9 cellular contexts compared by ENCODE assay signal in the genomic region with DNA sequence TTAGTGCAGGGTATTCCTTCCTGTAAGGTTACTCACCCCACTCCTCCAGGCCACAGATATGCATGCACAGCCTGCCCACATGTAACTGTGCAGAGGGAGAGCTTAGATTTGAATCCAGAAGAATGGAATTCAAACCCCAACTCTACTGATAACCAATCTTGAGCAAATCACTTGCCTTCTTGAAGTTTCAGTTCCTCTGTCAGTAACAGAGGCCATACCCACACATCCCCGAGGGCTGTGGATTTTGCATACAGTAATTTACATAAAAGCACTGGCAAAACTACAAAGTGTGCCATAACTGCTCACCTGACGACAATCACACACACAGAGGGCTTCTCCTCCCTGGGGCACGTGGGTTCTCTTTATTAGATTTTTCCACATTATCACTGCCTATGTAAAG. TPM values are rescaled to one million over a fixed set of nuclear protein-coding genes. Genes with fewer than 3 reads are reported as not detected.
DNase-seq lines count a peak whose midpoint lies in the region; ATAC-seq and TF ChIP-seq lines count a peak whose summit lies in the region.
"Had no signal": no experiment of that assay in that cellular context is flagged by ENCODE, and none has a peak within 500 bp of the region (broad histone marks: within the 10 kb centered on the region; RNA-seq: fewer than 3 reads in every experiment).

No MANE protein-coding gene starts in this region.

- peaks cover 93% of the 10 kb centered on the region for H3K4me1 Mint-ChIP-seq in activated CD4-positive, alpha-beta T cell treated with anti-CD3 and anti-CD28 coated beads, Interleukin-2, amount 10 ng/mL, durations not matched to agents 24 days and 14 days
- H3K4me1 Mint-ChIP-seq in stimulated activated naive B cell treated with anti-CD40 and anti-IgM and Interleukin-4, amounts not matched to agents 10 μg/mL and 1 μg/mL and 100 μg/mL, for 72 hours: peaks cover 23 to 38% of the 10 kb centered on the region in 2 donors

- no peaks in the 10 kb centered on the region for H3K27me3 Mint-ChIP-seq in activated CD4-positive, alpha-beta T cell treated with anti-CD3 and anti-CD28 coated beads, Interleukin-2, amount 10 ng/mL, durations not matched to agents 24 days and 14 days
- H3K27me3 Mint-ChIP-seq in stimulated activated naive B cell treated with anti-CD40 and anti-IgM and Interleukin-4, amounts not matched to agents 10 μg/mL and 1 μg/mL and 100 μg/mL, for 72 hours: peaks cover 55 to 60% of the 10 kb centered on the region in 2 donors

- peaks cover 14% of the 10 kb centered on the region for H3K27me3 ChIP-seq in smooth muscle cell (ENCODE audit: low read depth)

- H3K4me3 ChIP-seq in smooth muscle cell: no peak overlapping the region

- H4K20me1 ChIP-seq in smooth muscle cell (ENCODE audit: low read depth): no peaks in the 10 kb centered on the region

- WGBS in smooth muscle cell (ENCODE audit: low lambda C conversion rate): 75% methylated on average over 3 of the region's 3 CpGs

- intact Hi-C loops in activated CD4-positive, alpha-beta T cell treated with anti-CD3 and anti-CD28 coated beads, Interleukin-2, amount 10 ng/mL, durations not matched to agents 24 days and 14 days (cut with micrococcal nuclease): loop anchor here (1.0 kb wide), 4 partner anchors 7 to 52 kb away; no protein-coding TSS in a partner anchor

- H3K36me3 ChIP-seq in smooth muscle cell (ENCODE audit: low read depth): no peaks in the 10 kb centered on the region

- H3K27ac ChIP-seq in smooth muscle cell (ENCODE audit: low read depth): no peak overlapping the region

- TF ChIP-seq CTCF in smooth muscle cell (IDR thresholded peaks at IDR 0.05; ENCODE audit: borderline replicate concordance, insufficient read depth, poor library complexity, severe bottlenecking): no peak

- no peaks in the 10 kb centered on the region for H3K79me2 ChIP-seq in smooth muscle cell (ENCODE audit: low read depth)

- H3K9me3 Mint-ChIP-seq in activated CD4-positive, alpha-beta T cell treated with anti-CD3 and anti-CD28 coated beads, Interleukin-2, amount 10 ng/mL, durations not matched to agents 24 days and 14 days: no peaks in the 10 kb centered on the region
- H3K9me3 Mint-ChIP-seq in stimulated activated naive B cell treated with anti-CD40 and anti-IgM and Interleukin-4, amounts not matched to agents 10 μg/mL and 1 μg/mL and 100 μg/mL, for 72 hours: no peaks in the 10 kb centered on the region

- no peak overlapping the region for H3K4me2 ChIP-seq in smooth muscle cell

- H3K9ac ChIP-seq in smooth muscle cell (ENCODE audit: low read depth): no peak overlapping the region

- H2AFZ ChIP-seq in smooth muscle cell (ENCODE audit: low read depth): no peak overlapping the region

- peaks cover 72% of the 10 kb centered on the region for H3K36me3 Mint-ChIP-seq in activated CD4-positive, alpha-beta T cell treated with anti-CD3 and anti-CD28 coated beads, Interleukin-2, amount 10 ng/mL, durations not matched to agents 24 days and 14 days (ENCODE audit: low read depth)
- H3K36me3 Mint-ChIP-seq in stimulated activated naive B cell treated with anti-CD40 and anti-IgM and Interleukin-4, amounts not matched to agents 10 μg/mL and 1 μg/mL and 100 μg/mL, for 72 hours: no peaks in the 10 kb centered on the region

- H3K9me3 ChIP-seq in smooth muscle cell (replicated peaks; ENCODE audit: low read depth): no peaks in the 10 kb centered on the region

- peak; percentile 84 for ATAC-seq in HG02840 (IDR thresholded peaks at IDR 0.05; ENCODE audit: low FRiP score, unreplicated experiment)
- peak; percentile 98 for ATAC-seq in stimulated activated naive B cell treated with anti-CD40 and anti-IgM and Interleukin-4, amounts not matched to agents 10 μg/mL and 1 μg/mL and 100 μg/mL, for 72 hours (replicated peaks)

- no peaks in the 10 kb centered on the region for H3F3A ChIP-seq in smooth muscle cell (ENCODE audit: low read depth)

- peaks cover 20% of the 10 kb centered on the region for H3K4me1 ChIP-seq in smooth muscle cell (ENCODE audit: low read depth)

- peak overlapping the region; percentile 76 for H3K4me3 Mint-ChIP-seq in activated CD4-positive, alpha-beta T cell treated with anti-CD3 and anti-CD28 coated beads, Interleukin-2, amount 10 ng/mL, durations not matched to agents 24 days and 14 days
- no peak overlapping the region for H3K4me3 Mint-ChIP-seq in stimulated activated naive B cell treated with anti-CD40 and anti-IgM and Interleukin-4, amounts not matched to agents 10 μg/mL and 1 μg/mL and 100 μg/mL, for 72 hours

- peak overlapping the region; percentile 95 for H3K27ac Mint-ChIP-seq in activated CD4-positive, alpha-beta T cell treated with anti-CD3 and anti-CD28 coated beads, Interleukin-2, amount 10 ng/mL, durations not matched to agents 24 days and 14 days
- H3K27ac Mint-ChIP-seq in stimulated activated naive B cell treated with anti-CD40 and anti-IgM and Interleukin-4, amounts not matched to agents 10 μg/mL and 1 μg/mL and 100 μg/mL, for 72 hours: peak overlapping the region; percentile 28

- peak; percentile 77 for DNase-seq in activated CD4-positive, alpha-beta T cell treated with anti-CD3 and anti-CD28 coated beads, Interleukin-2, amount 10 ng/mL, durations not matched to agents 24 days and 14 days
- no peak for DNase-seq in activated CD4-positive, alpha-beta T cell treated with anti-CD3 and anti-CD28 coated beads for 1 hour
- DNase-seq in NOMO-1 treated with DMSO at 0.1 percent for 48 hours (lab: John Stamatoyannopoulos, UW; ENCODE audit: unreplicated experiment): peak; percentile 51
- peak; percentile 67 for DNase-seq in stimulated activated naive B cell treated with anti-CD40 and anti-IgM and Interleukin-4, amounts not matched to agents 10 μg/mL and 1 μg/mL and 100 μg/mL, for 72 hours
- DNase-seq in dedifferentiated amniotic fluid mesenchymal stem cell (ENCODE audit: extremely low spot score): no peak
- no peak for DNase-seq in smooth muscle cell (lab: John Stamatoyannopoulos, UW; ENCODE audit: unreplicated experiment)
- no peak for DNase-seq in NK-92 (lab: John Stamatoyannopoulos, UW; ENCODE audit: unreplicated experiment)

RNA-seq across cellular contexts. Expression of a gene that starts 18.7 kb away (rescaled TPM):
- total RNA-seq in activated CD4-positive, alpha-beta T cell treated with anti-CD3 and anti-CD28 coated beads, Interleukin-2, amount 10 ng/mL, durations not matched to agents 24 days and 14 days: 183 and 186 TPM in 2 replicates
- 0.13 TPM in 1 of 2 replicates, not detected in the other for total RNA-seq in smooth muscle cell
- not detected in 2 replicates for polyA plus RNA-seq in smooth muscle cell
- polyA plus RNA-seq: AG04450 had no signal

RNA-seq across cellular contexts. Expression of a gene that starts 53.9 kb away (rescaled TPM):
- total RNA-seq in activated CD4-positive, alpha-beta T cell treated with anti-CD3 and anti-CD28 coated beads, Interleukin-2, amount 10 ng/mL, durations not matched to agents 24 days and 14 days: 12.3 and 13.6 TPM in 2 replicates
- total RNA-seq in smooth muscle cell: 76.7 and 80.0 TPM in 2 replicates
- polyA plus RNA-seq in smooth muscle cell: 43.1 and 45.2 TPM in 2 replicates

Comparison
In these comparisons a context has a peak if more than half of its experiments do, and no peak if none do; other contexts are left out.
1. DNase-seq: peak in activated CD4-positive, alpha-beta T cell treated with anti-CD3 and anti-CD28 coated beads, Interleukin-2, amount 10 ng/mL, durations not matched to agents 24 days and 14 days (single experiment), NOMO-1 treated with DMSO at 0.1 percent for 48 hours (single experiment) and stimulated activated naive B cell treated with anti-CD40 and anti-IgM and Interleukin-4, amounts not matched to agents 10 μg/mL and 1 μg/mL and 100 μg/mL, for 72 hours (single experiment); none in activated CD4-positive, alpha-beta T cell treated with anti-CD3 and anti-CD28 coated beads for 1 hour (single experiment), dedifferentiated amniotic fluid mesenchymal stem cell (single experiment), smooth muscle cell (single experiment) and NK-92 (single experiment).
2. RNA of a gene that starts 18.7 kb away (total RNA-seq): 183 to 186 TPM in activated CD4-positive, alpha-beta T cell treated with anti-CD3 and anti-CD28 coated beads, Interleukin-2, amount 10 ng/mL, durations not matched to agents 24 days and 14 days; 0.13 TPM in smooth muscle cell; every median in the first group is over 100 times any median in the second.